In genomic region chr6:119204744-119205143, GRCh38 we compare ENCODE assay signal across 35 cellular contexts.
"Had no signal": no experiment of that assay in that cellular context is flagged by ENCODE, and none has a peak within 500 bp of the region (broad histone marks: within the 10 kb centered on the region; RNA-seq: fewer than 3 reads in every experiment).

No MANE protein-coding gene starts in this region.

- DNase-seq: Karpas-422, Kasumi-1, MG63, MM.1S, MV-4-11, NCI-H1048, NCI-H1092, NCI-H1092 treated with DMSO at 0.1 percent for 48 hours, NCI-H1105, NCI-H1105 treated with DMSO at 0.1 percent for 48 hours, NCI-H1417, NCI-H1417 treated with DMSO at 0.1 percent for 48 hours, NCI-H1436, NCI-H1436 treated with DMSO at 0.1 percent for 48 hours, NCI-H146, NCI-H1694, NCI-H1694 treated with DMSO at 0.1 percent for 48 hours, NCI-H187, NCI-H187 treated with DMSO at 0.1 percent for 48 hours, NCI-H1930, NCI-H2029, NCI-H2029 treated with DMSO at 0.1 percent for 48 hours, NCI-H2081, NCI-H2081 treated with DMSO at 0.1 percent for 48 hours, NCI-H2107, NCI-H2171, NCI-H2171 treated with DMSO at 0.1 percent for 48 hours, NCI-H2227 treated with DMSO at 0.1 percent for 48 hours, NCI-H226, NCI-H345, NCI-H446, NCI-H446 treated with DMSO at 0.1 percent for 48 hours, NCI-H510A, NCI-H510A treated with DMSO at 0.1 percent for 48 hours, NCI-H524 had no signal

- H3K36me3 ChIP-seq: MG63 had no signal

- H3K27me3 ChIP-seq: MG63 had no signal

- H3K4me3 ChIP-seq: MG63 had no signal

- H3K9me3 ChIP-seq: MG63 had no signal
